8 cellular contexts compared by ENCODE assay signal in genomic region chr2:68594674-68595492, GRCh38. TPM values are rescaled to one million over a fixed set of nuclear protein-coding genes. Genes with fewer than 3 reads are reported as not detected.
DNase-seq lines count a peak whose midpoint lies in the region; ATAC-seq and TF ChIP-seq lines count a peak whose summit lies in the region.

No MANE protein-coding gene starts in this region.

- no peaks in the 10 kb centered on the region for H3K9me3 ChIP-seq in HEK293 (ENCODE audit: control insufficient read depth, insufficient read depth, low read depth, low read length)

- H3K4me1 ChIP-seq in HEK293 (ENCODE audit: control insufficient read depth, insufficient read depth, low read length), result no peaks in the 10 kb centered on the region

- POLR2A ChIA-PET in HEK293 (lab: Yijun Ruan, JAX), result no interaction called here

- CTCF ChIA-PET in HEK293 (lab: Yijun Ruan, JAX), result interaction anchor here (0.6 to 2.9 kb wide), 49 partner anchors 9 to 1205 kb away, joined by 3 to 19 read pairs (median 4); partner anchors contain the start of genes APLF and FBXO48

- no peaks in the 10 kb centered on the region for H3K36me3 Mint-ChIP-seq in activated T-cell treated with anti-CD3 and anti-CD28 coated beads, Interleukin-2, amount 50 U/mL, for 4 hours (ENCODE audit: insufficient read depth)

- H3K4me3 Mint-ChIP-seq in activated T-cell treated with anti-CD3 and anti-CD28 coated beads, Interleukin-2, amount 50 U/mL, for 4 hours, result peak overlapping the region; percentile 39

- H3K27ac ChIP-seq in HEK293 (ENCODE audit: extremely low read depth, low read depth, low read length), result no peak overlapping the region

- peaks cover 9% of the 10 kb centered on the region for H3K9me3 Mint-ChIP-seq in activated T-cell treated with anti-CD3 and anti-CD28 coated beads, Interleukin-2, amount 50 U/mL, for 4 hours

- TF ChIP-seq CTCF in HEK293 (tag by site-specific recombination; IDR thresholded peaks at IDR 0.05), result peak; percentile 41; the same call in 1 of the 2 replicates

- DNase-seq in GM04504 (ENCODE audit: low read depth), result peak; percentile 23
- peak; percentile 20 for DNase-seq in NOMO-1 treated with dmso at 0.1 percent for 144 hours (lab: John Stamatoyannopoulos, UW; ENCODE audit: unreplicated experiment)
- peak; percentile 49 for DNase-seq in activated T-cell treated with anti-CD3 and anti-CD28 coated beads, Interleukin-2, amount 50 U/mL, for 4 hours
- DNase-seq in foreskin melanocyte, result peak; percentile 43
- peak; percentile 11 for DNase-seq in retina
- no peak for DNase-seq in midbrain (lab: John Stamatoyannopoulos, UW)
- no peak for DNase-seq in HuH-7.5 (ENCODE audit: low spot score)

- H3K4me3 ChIP-seq in HEK293 (ENCODE audit: low read depth, low read length), result no peak overlapping the region

- peaks cover 10% of the 10 kb centered on the region for H3K27me3 Mint-ChIP-seq in activated T-cell treated with anti-CD3 and anti-CD28 coated beads, Interleukin-2, amount 50 U/mL, for 4 hours (ENCODE audit: low read depth)

- H3K4me1 Mint-ChIP-seq in activated T-cell treated with anti-CD3 and anti-CD28 coated beads, Interleukin-2, amount 50 U/mL, for 4 hours (ENCODE audit: low read depth), result peaks cover 10% of the 10 kb centered on the region

- no peaks in the 10 kb centered on the region for H3K36me3 ChIP-seq in HEK293 (ENCODE audit: control insufficient read depth in 2 of 2, insufficient read depth in 1 of 2, low read length in 2 of 2)

- no peak for ATAC-seq in activated T-cell treated with anti-CD3 and anti-CD28 coated beads, Interleukin-2, amount 50 U/mL, for 4 hours

TF ChIP-seq in HEK293, 187 proteins besides CTCF, POLR2A, EP300 and RAD21:
- TF ChIP-seq ZNF776 (tag by site-specific recombination; IDR thresholded peaks at IDR 0.05; ENCODE audit: borderline replicate concordance), result no peak
- TF ChIP-seq ZNF654 (tag by site-specific recombination; IDR thresholded peaks at IDR 0.05; ENCODE audit: low read depth), result peak; percentile 10; the same call in 1 of the 2 replicates
- TF ChIP-seq KLF10 (tag by site-specific recombination; IDR thresholded peaks at IDR 0.05), result no peak
- peak; percentile 65 for TF ChIP-seq ZBTB8A (tag by site-specific recombination; IDR thresholded peaks at IDR 0.05)
TF ChIP-seq in HEK293: peak in this region for 2.

RNA-seq across cellular contexts. Expression of gene PROKR1, which starts 48.5 kb away (rescaled TPM):
- under 1 TPM in 1 of 3 donors, not detected in 2; 0.08 TPM for total RNA-seq in activated T-cell treated with anti-CD3 and anti-CD28 coated beads, Interleukin-2, amount 50 U/mL, for 4 hours

Comparison
In these comparisons a context has a peak if more than half of its experiments do, and no peak if none do; other contexts are left out.
1. DNase-seq: peak in GM04504 (single experiment), NOMO-1 treated with dmso at 0.1 percent for 144 hours (single experiment), activated T-cell treated with anti-CD3 and anti-CD28 coated beads, Interleukin-2, amount 50 U/mL, for 4 hours (single experiment), foreskin melanocyte (single experiment) and retina (single experiment); none in midbrain (single experiment) and HuH-7.5 (single experiment).